Comparison of ENCODE assay signal across 15 cellular contexts in genomic region chr17:43531955-43532354, GRCh38.
"Had no signal": no experiment of that assay in that cellular context is flagged by ENCODE, and none has a peak within 500 bp of the region (broad histone marks: within the 10 kb centered on the region; RNA-seq: fewer than 3 reads in every experiment).

No MANE protein-coding gene starts in this region.

- H3K36me3 ChIP-seq: adrenal gland, thoracic aorta had no signal

- DNase-seq: activated CD4-positive, alpha-beta T cell treated with anti-CD3 and anti-CD28 coated beads, Interleukin-2, amount 50 U/mL, for 4 hours; activated CD4-positive, CD25-positive, alpha-beta regulatory T cell treated with anti-CD3 and anti-CD28 coated beads, Interleukin-2, amount 50 U/mL, for 72 hours; activated CD8-positive, alpha-beta memory T cell treated with anti-CD3 and anti-CD28 coated beads, Interleukin-2, amount 10 ng/mL, durations not matched to agents 7 days and 5 days; activated naive CD4-positive, alpha-beta T cell treated with anti-CD3 and anti-CD28 coated beads, Interleukin-2, amount 10 ng/mL, durations not matched to agents 7 days and 5 days; activated T-cell treated with anti-CD3 and anti-CD28 coated beads, Interleukin-2, amount 50 U/mL, for 1 hour; adrenal gland; foreskin fibroblast; kidney glomerular epithelial cell; left ventricle myocardium superior; mesendoderm; occipital lobe; T-cell; T-helper 9 cell had no signal

- H3K4me3 ChIP-seq: adrenal gland, thoracic aorta had no signal

- H3K27me3 ChIP-seq: adrenal gland had no signal

- ATAC-seq: activated CD8-positive, alpha-beta memory T cell treated with anti-CD3 and anti-CD28 coated beads, Interleukin-2, amount 10 ng/mL, durations not matched to agents 7 days and 5 days; left ventricle myocardium superior; stimulated activated effector memory CD8-positive, alpha-beta T cell treated with anti-CD3 and anti-CD28 coated beads, Interleukin-12 subunit alpha, Interleukin-12 subunit beta, amount 100 ng/mL, for 72 hours; T-cell had no signal

- H3K9me3 ChIP-seq: adrenal gland, thoracic aorta had no signal
